27 cellular contexts compared by ENCODE assay signal in genomic region chr12:57160021-57160420, GRCh38. TPM values are rescaled to one million over a fixed set of nuclear protein-coding genes. Genes with fewer than 3 reads are reported as not detected.
A peak's percentile ranks its signal among the peaks of the same experiment; 100 is the strongest.
DNase-seq lines count a peak whose midpoint lies in the region; ATAC-seq, FAIRE-seq and TF ChIP-seq lines count a peak whose summit lies in the region.
"Had no signal": no experiment of that assay in that cellular context is flagged by ENCODE, and none has a peak within 500 bp of the region (broad histone marks: within the 10 kb centered on the region; RNA-seq: fewer than 3 reads in every experiment).

No MANE protein-coding gene starts in this region.

- peaks cover 4% of the 10 kb centered on the region for H3K79me2 ChIP-seq in astrocyte (ENCODE audit: insufficient read depth, low read length)

- CTCF ChIA-PET in HEK293 (lab: Yijun Ruan, JAX), result interaction anchor here (1.5 kb wide), 1 partner anchor 9 kb away, joined by 4 read pairs; no protein-coding TSS in a partner anchor

- in situ Hi-C loops in HAP-1 (cut with MboI; ENCODE audit: low sequenced_read_pairs), result no loop called here

- no peaks in the 10 kb centered on the region for H3K9me3 ChIP-seq in HEK293 (ENCODE audit: control insufficient read depth, insufficient read depth, low read depth, low read length)
- no peaks in the 10 kb centered on the region for H3K9me3 ChIP-seq in astrocyte (ENCODE audit: insufficient read depth, low read depth, low read length)
- no peaks in the 10 kb centered on the region for H3K9me3 ChIP-seq in gastroesophageal sphincter
- no peaks in the 10 kb centered on the region for H3K9me3 ChIP-seq in SJCRH30 (replicated peaks)
- H3K9me3 ChIP-seq in HAP-1, result no peaks in the 10 kb centered on the region
- H3K9me3 ChIP-seq: Caco-2, SK-N-SH had no signal

- H3K4me1 Mint-ChIP-seq in astrocyte (ENCODE audit: low read depth, unreplicated experiment), result peaks cover 11% of the 10 kb centered on the region
- H3K4me1 Mint-ChIP-seq in stimulated activated effector memory CD8-positive, alpha-beta T cell treated with anti-CD3 and anti-CD28 coated beads, Interleukin-12 subunit alpha, Interleukin-12 subunit beta, amount 100 ng/mL, for 72 hours, result peaks cover 11% of the 10 kb centered on the region
- H3K4me1 Mint-ChIP-seq: GM23338 had no signal

- H3K27ac ChIP-seq in HEK293 (ENCODE audit: extremely low read depth, low read depth, low read length), result no peak overlapping the region
- no peak overlapping the region for H3K27ac ChIP-seq in astrocyte (ENCODE audit: low read depth, low read length)
- peak overlapping the region in 3 of 4 donors; percentile 43 to 52 (median 48) for H3K27ac ChIP-seq in gastroesophageal sphincter
- H3K27ac ChIP-seq in SJCRH30, result no peak overlapping the region

- TF ChIP-seq CTCF in HEK293 (tag by site-specific recombination; IDR thresholded peaks at IDR 0.05) (no peak), astrocyte (IDR thresholded peaks at IDR 0.05; ENCODE audit: insufficient read depth, low read depth, low read length) (no peak), gastroesophageal sphincter (IDR thresholded peaks at IDR 0.05) (no peak)

- 71 to 78% methylated on average over 1 to 4 of the region's 4 CpGs for WGBS in gastroesophageal sphincter (ENCODE audit: low coverage in 1 of 2), 2 donors

- peaks cover 79% of the 10 kb centered on the region for H4K20me1 ChIP-seq in astrocyte (ENCODE audit: insufficient read depth, low read length)

- H2AFZ ChIP-seq in astrocyte (ENCODE audit: low read depth, low read length), result no peak overlapping the region
- H2AFZ ChIP-seq: GM23338 had no signal

- DNase-seq in astrocyte (ENCODE audit: low read depth) (no peak), middle frontal gyrus (ENCODE audit: extremely low spot score, low spot score) (no peak), SJCRH30 (no peak), HAP-1 (ENCODE audit: low spot score in 2 of 2) (no peak)
- no peak for DNase-seq in stimulated activated effector memory CD8-positive, alpha-beta T cell treated with anti-CD3 and anti-CD28 coated beads, Interleukin-12 subunit alpha, Interleukin-12 subunit beta, amount 100 ng/mL, for 72 hours (ENCODE audit: low spot score in 2 of 2)
- DNase-seq in effector CD8-positive, alpha-beta T cell (lab: John Stamatoyannopoulos, UW), result no peak
- DNase-seq: ACHN; Caco-2; GDM1; KG1; MV-4-11; NCI-H1417; NCI-H187; NCI-H2107; NCI-H510A; NCI-H748 treated with DMSO at 0.1 percent for 48 hours; NK-92 treated with Interleukin-12 subunit alpha and Interleukin-12 subunit beta, amount 100 ng/mL, for 24 hours; SHP77; SK-N-SH had no signal

- H3K9me3 Mint-ChIP-seq in astrocyte (ENCODE audit: unreplicated experiment), result no peaks in the 10 kb centered on the region
- H3K9me3 Mint-ChIP-seq in stimulated activated effector memory CD8-positive, alpha-beta T cell treated with anti-CD3 and anti-CD28 coated beads, Interleukin-12 subunit alpha, Interleukin-12 subunit beta, amount 100 ng/mL, for 72 hours, result no peaks in the 10 kb centered on the region
- H3K9me3 Mint-ChIP-seq: GM23338 had no signal

- no peaks in the 10 kb centered on the region for H3K4me1 ChIP-seq in HEK293 (ENCODE audit: control insufficient read depth, insufficient read depth, low read length)
- H3K4me1 ChIP-seq in astrocyte (ENCODE audit: insufficient read depth, low read length), result peaks cover 10% of the 10 kb centered on the region
- peaks cover 0 to 26% (median 11%) of the 10 kb centered on the region in 3 donors for H3K4me1 ChIP-seq in gastroesophageal sphincter
- no peaks in the 10 kb centered on the region for H3K4me1 ChIP-seq in SJCRH30
- no peaks in the 10 kb centered on the region for H3K4me1 ChIP-seq in HAP-1

- no peak overlapping the region for H3K9ac ChIP-seq in astrocyte (ENCODE audit: low read length)
- H3K9ac ChIP-seq: SK-N-SH had no signal

- H3K27ac Mint-ChIP-seq in astrocyte (ENCODE audit: unreplicated experiment), result peak overlapping the region; percentile 78
- peak overlapping the region; percentile 45 for H3K27ac Mint-ChIP-seq in stimulated activated effector memory CD8-positive, alpha-beta T cell treated with anti-CD3 and anti-CD28 coated beads, Interleukin-12 subunit alpha, Interleukin-12 subunit beta, amount 100 ng/mL, for 72 hours
- H3K27ac Mint-ChIP-seq: GM23338 had no signal

- POLR2A ChIA-PET in HEK293 (lab: Yijun Ruan, JAX), result no interaction called here

- H3K4me3 ChIP-seq in HEK293 (ENCODE audit: low read depth, low read length) (no peak overlapping the region), astrocyte (ENCODE audit: insufficient read depth, low read depth, low read length) (no peak overlapping the region), gastroesophageal sphincter (no peak overlapping the region), SJCRH30 (no peak overlapping the region), HAP-1 (no peak overlapping the region)
- H3K4me3 ChIP-seq: GM23338 had no signal

- no peak overlapping the region for H3K4me2 ChIP-seq in astrocyte (ENCODE audit: low read length)
- H3K4me2 ChIP-seq: GM23338, SK-N-SH had no signal

- H3K4me3 Mint-ChIP-seq in astrocyte (ENCODE audit: unreplicated experiment), result no peak overlapping the region
- no peak overlapping the region for H3K4me3 Mint-ChIP-seq in stimulated activated effector memory CD8-positive, alpha-beta T cell treated with anti-CD3 and anti-CD28 coated beads, Interleukin-12 subunit alpha, Interleukin-12 subunit beta, amount 100 ng/mL, for 72 hours
- H3K4me3 Mint-ChIP-seq: GM23338 had no signal

- no peaks in the 10 kb centered on the region for H3K27me3 Mint-ChIP-seq in astrocyte (ENCODE audit: low read depth, unreplicated experiment)

- FAIRE-seq in astrocyte (lab: Jason Lieb, UNC), result no peak
- FAIRE-seq: GM19239, RCC 7860 had no signal

- ATAC-seq in gastroesophageal sphincter, result no peak
- no peak for ATAC-seq in stimulated activated effector memory CD8-positive, alpha-beta T cell treated with anti-CD3 and anti-CD28 coated beads, Interleukin-12 subunit alpha, Interleukin-12 subunit beta, amount 100 ng/mL, for 72 hours
- ATAC-seq: GM23338 had no signal

- H3K27me3 ChIP-seq in astrocyte (ENCODE audit: insufficient read depth, low read length) (no peaks in the 10 kb centered on the region), gastroesophageal sphincter (no peaks in the 10 kb centered on the region), SJCRH30 (no peaks in the 10 kb centered on the region), HAP-1 (ENCODE audit: low read depth) (no peaks in the 10 kb centered on the region)

- no peak for TF ChIP-seq EP300 in gastroesophageal sphincter (IDR thresholded peaks at IDR 0.05)

- no peak for TF ChIP-seq POLR2A in gastroesophageal sphincter (IDR thresholded peaks at IDR 0.05)

- H3K36me3 Mint-ChIP-seq in astrocyte (ENCODE audit: low read depth, unreplicated experiment), result peaks cover 48% of the 10 kb centered on the region
- H3K36me3 Mint-ChIP-seq in stimulated activated effector memory CD8-positive, alpha-beta T cell treated with anti-CD3 and anti-CD28 coated beads, Interleukin-12 subunit alpha, Interleukin-12 subunit beta, amount 100 ng/mL, for 72 hours, result no peaks in the 10 kb centered on the region

- H3K36me3 ChIP-seq in HEK293 (ENCODE audit: control insufficient read depth in 2 of 2, insufficient read depth in 1 of 2, low read length in 2 of 2), result peaks cover 4 to 94% of the 10 kb centered on the region in 2 experiments; a peak in 2 of 3 replicates
- H3K36me3 ChIP-seq in astrocyte (ENCODE audit: insufficient read depth, low read length), result peaks cover 77% of the 10 kb centered on the region
- peaks cover 0 to 100% of the 10 kb centered on the region in 2 donors for H3K36me3 ChIP-seq in gastroesophageal sphincter
- peaks cover 26% of the 10 kb centered on the region for H3K36me3 ChIP-seq in SJCRH30
- peaks cover 13% of the 10 kb centered on the region for H3K36me3 ChIP-seq in HAP-1 (replicated peaks)

TF ChIP-seq in HEK293, 187 proteins besides CTCF, POLR2A, EP300 and RAD21 (continues in another document):
- TF ChIP-seq ZBTB10 (tag by site-specific recombination; IDR thresholded peaks at IDR 0.05), result no peak
- TF ChIP-seq WT1 (tag by site-specific recombination; IDR thresholded peaks at IDR 0.05), result peak; percentile 40; the same call in 1 of the 2 replicates
- TF ChIP-seq GLI4 (tag by site-specific recombination; IDR thresholded peaks at IDR 0.05), result no peak
- TF ChIP-seq ZNF510 (tag by site-specific recombination; IDR thresholded peaks at IDR 0.05; ENCODE audit: insufficient replicate concordance), result no peak

RNA-seq across cellular contexts. Expression of gene LRP1-AS, which starts 12.6 kb away (rescaled TPM):
- not detected in 2 replicates for total RNA-seq in astrocyte
- total RNA-seq in gastroesophageal sphincter, result not detected
- total RNA-seq in SJCRH30 (2014; rRNA removed; shearing (Covaris generic)), result 1.1 and 1.3 TPM in 2 replicates
- total RNA-seq: Caco-2, Daoy, GM23338, HT-29, OCI-LY7 had no signal

RNA-seq across cellular contexts. Expression of gene LRP1, which starts 31.7 kb away (rescaled TPM):
- total RNA-seq in astrocyte (369 and 397 TPM in 2 replicates), gastroesophageal sphincter (100 to 1,000 TPM; 185 to 292 (median 216) TPM)
- total RNA-seq in SJCRH30 (2014; rRNA removed; shearing (Covaris generic)), result 53.7 and 58.6 TPM in 2 replicates

RNA-seq across cellular contexts. Expression of gene STAT6, which starts 48.9 kb away (rescaled TPM):
- total RNA-seq in astrocyte (33.8 and 36.2 TPM in 2 replicates), gastroesophageal sphincter (100 to 1,000 TPM in 3 of 4 donors, 10 to 100 TPM in 1; 92.5 to 166 (median 156) TPM)
- 15.1 and 15.8 TPM in 2 replicates for total RNA-seq in SJCRH30 (2014; rRNA removed; shearing (Covaris generic))

RNA-seq across cellular contexts. Expression of gene NXPH4, which starts 56.6 kb away (rescaled TPM):
- 14.5 and 22.3 TPM in 2 replicates for total RNA-seq in astrocyte
- total RNA-seq in gastroesophageal sphincter, result 1 to 10 TPM in 1 of 4 donors, not detected in 3; 1.1 TPM
- total RNA-seq in SJCRH30 (2014; rRNA removed; shearing (Covaris generic)), result 91.1 and 92.7 TPM in 2 replicates

Comparison
In these comparisons a context has a peak if more than half of its experiments do, and no peak if none do; other contexts are left out.
1. H3K27ac ChIP-seq: peak in gastroesophageal sphincter (3 of 4); none in HEK293 (single experiment), astrocyte (single experiment) and SJCRH30 (single experiment).